In genomic region chr17:28554565-28554964, GRCh38 we compare ENCODE assay signal across 15 cellular contexts. TPM values are rescaled to one million over a fixed set of nuclear protein-coding genes. Genes with fewer than 3 reads are reported as not detected.
DNase-seq lines count a peak whose midpoint lies in the region; ATAC-seq, FAIRE-seq and TF ChIP-seq lines count a peak whose summit lies in the region.
"Had no signal": no experiment of that assay in that cellular context is flagged by ENCODE, and none has a peak within 500 bp of the region (broad histone marks: within the 10 kb centered on the region; RNA-seq: fewer than 3 reads in every experiment).

No MANE protein-coding gene starts in this region.

- DNase-seq in D721Med (ENCODE audit: insufficient read length, low spot score) (no peak), K562 (ENCODE audit: extremely low read depth in 1 of 4, low spot score in 3 of 4) (no peak), NCI-H1417 (lab: John Stamatoyannopoulos, UW) (no peak), sciatic nerve (ENCODE audit: low spot score) (no peak)
- DNase-seq: activated CD4-positive, alpha-beta T cell treated with anti-CD3 and anti-CD28 coated beads, Interleukin-2, amount 50 U/mL, for 1 hour; activated naive CD4-positive, alpha-beta T cell treated with anti-CD3 and anti-CD28 coated beads, Interleukin-2, amount 50 U/mL, for 16 hours; colonic mucosa; foreskin melanocyte; MV-4-11; NCI-H524 had no signal

- peaks cover 24% of the 10 kb centered on the region for H3K4me1 Mint-ChIP-seq in nephron

- H3K27ac Mint-ChIP-seq in nephron = no peak overlapping the region

- H4K20me1 ChIP-seq in K562 (replicated peaks; ENCODE audit: control insufficient read depth, insufficient read depth, low read length) = peaks cover 4% of the 10 kb centered on the region

- peaks cover 13 to 22% of the 10 kb centered on the region in 2 experiments; a peak in 4 of 5 replicates for H3K4me1 ChIP-seq in K562 (replicated peaks in 1 of 2; ENCODE audit: control insufficient read depth in 2 of 2, insufficient read depth in 2 of 2, low read length in 2 of 2)
- H3K4me1 ChIP-seq: colonic mucosa had no signal

- H3K9me3 Mint-ChIP-seq in nephron = no peaks in the 10 kb centered on the region

- TF ChIP-seq EP300 in K562 (IDR thresholded peaks at IDR 0.05; ENCODE audit: low read length) = no peak

- H3K4me3 ChIP-seq in K562 = no peak overlapping the region
- H3K4me3 ChIP-seq: colonic mucosa, pancreas had no signal

- no peaks in the 10 kb centered on the region for H3K9me3 ChIP-seq in K562 (replicated peaks; ENCODE audit: control insufficient read depth, insufficient read depth, low read depth, low read length)
- H3K9me3 ChIP-seq: colonic mucosa, pancreas had no signal

- peak; percentile 25 for TF ChIP-seq CTCF in D721Med (IDR thresholded peaks at IDR 0.05; ENCODE audit: insufficient read depth, missing control alignments)
- peak; percentile 31; the same call in 1 of the 2 replicates for TF ChIP-seq CTCF in GM12874 (IDR thresholded peaks at IDR 0.05; ENCODE audit: insufficient read depth, low read depth, low read length)
- TF ChIP-seq CTCF in K562 (IDR thresholded peaks at IDR 0.05 in 2 of 3, conservative IDR thresholded peaks at IDR 0.05 in 1 of 3; ENCODE audit: insufficient read depth in 2 of 3, low read depth in 1 of 3, low read length in 3 of 3) = no peak
- no peak for TF ChIP-seq CTCF in nephron (IDR thresholded peaks at IDR 0.05; ENCODE audit: unreplicated experiment in 3 of 3)

- peaks cover 3% of the 10 kb centered on the region; the same call in 2 of the 3 replicates for H3K79me2 ChIP-seq in K562 (ENCODE audit: control insufficient read depth, insufficient read depth, low read length)

- intact Hi-C loops in K562 (cut with micrococcal nuclease) = no loop called here
- intact Hi-C loops in sciatic nerve (cut with DNase I) = no loop called here

- CTCF ChIA-PET in K562 (lab: Yijun Ruan, JAX; ENCODE audit: low intra/inter-chr PET ratio) = no interaction called here

- in situ Hi-C loops in K562 (cut with MboI) = no loop called here

- WGBS in K562 (ENCODE audit: insufficient coverage, low coverage, missing lambda C conversion rate) = 87% methylated on average over 6 of the region's 6 CpGs

- H3K36me3 Mint-ChIP-seq in nephron (ENCODE audit: low read depth) = peaks cover 42% of the 10 kb centered on the region

- TF ChIP-seq RAD21 in K562 (CRISPR knock-in tag; conservative IDR thresholded peaks at IDR 0.05 in 1 of 2, IDR thresholded peaks at IDR 0.05 in 1 of 2) = no peak

- no peak overlapping the region for H2AFZ ChIP-seq in K562 (ENCODE audit: low read depth, low read length)

- FAIRE-seq in D721Med (lab: Jason Lieb, UNC) (no peak), K562 (lab: Jason Lieb, UNC) (no peak)
- FAIRE-seq: pancreas had no signal

- ATAC-seq in K562 = no peak
- ATAC-seq in GM21528 (IDR thresholded peaks at IDR 0.05; ENCODE audit: low FRiP score, unreplicated experiment) = no peak
- no peak for ATAC-seq in sciatic nerve
- ATAC-seq: pancreas had no signal

- H3K9me1 ChIP-seq in K562 (ENCODE audit: control insufficient read depth, insufficient read depth, low read length) = no peaks in the 10 kb centered on the region

- peak overlapping the region in 1 of 2 experiments; percentile 40; a peak in 2 of 4 replicates for H3K9ac ChIP-seq in K562 (ENCODE audit: insufficient read depth in 1 of 2, low read depth in 2 of 2, low read length in 2 of 2)

- peaks cover 65% of the 10 kb centered on the region for H3K36me3 ChIP-seq in K562 (ENCODE audit: control insufficient read depth, insufficient read depth, low read length)

- H3K27ac ChIP-seq in K562 (ENCODE audit: extremely low read depth, low read depth, low read length) = no peak overlapping the region
- H3K27ac ChIP-seq: colonic mucosa, pancreas had no signal

- POLR2A ChIA-PET in K562 (lab: Yijun Ruan, JAX) = interaction anchor here (0.6 to 1.6 kb wide), 7 partner anchors 9 to 70 kb away, joined by 3 to 6 read pairs (median 3); no protein-coding TSS in a partner anchor

- H3K27me3 Mint-ChIP-seq in nephron (ENCODE audit: low read depth) = no peaks in the 10 kb centered on the region

- H3K4me2 ChIP-seq in K562 (ENCODE audit: insufficient read depth, low read length) = no peak overlapping the region

- peak overlapping the region in 2 of 3 experiments; percentile 17 to 57 for H3K4me3 Mint-ChIP-seq in nephron

- H3K27me3 ChIP-seq in K562 (ENCODE audit: control insufficient read depth in 2 of 2, insufficient read depth in 2 of 2, low read length in 2 of 2) = no peaks in the 10 kb centered on the region
- H3K27me3 ChIP-seq: colonic mucosa, pancreas had no signal

- TF ChIP-seq POLR2A in K562 (conservative IDR thresholded peaks at IDR 0.05) = no peak

- no TSS peak for BruUV-seq in K562 (replicated peaks; lab: Mats Ljungman, UMichigan)

RNA-seq across cellular contexts. Expression of gene UNC119, which starts 2.1 kb away (rescaled TPM):
- 28.5 and 62.9 TPM in 2 replicates for total RNA-seq in K562 (2011; cell fraction: chromatin; rRNA removed; ENCODE audit: low replicate concordance)
- total RNA-seq in K562 (2011; cell fraction: nucleolus; rRNA removed) = 57.0 and 57.2 TPM in 2 replicates
- total RNA-seq in K562 (2011; cell fraction: nucleoplasm; rRNA removed) = 50.3 and 52.8 TPM in 2 replicates
- 32.0 and 42.0 TPM in 2 replicates for total RNA-seq in K562 (2014; rRNA removed)
- 7.0 and 8.9 TPM in 2 replicates for total RNA-seq in K562 (2014; rRNA removed; fragmentation: Illumina TruSeq; extraction: Trizol)
- 15.7 and 15.9 TPM in 2 replicates for total RNA-seq in K562 (2015; rRNA removed; fragmentation: Illumina TruSeq; extraction: Trizol)
- 16.3 and 21.1 TPM in 2 replicates for total RNA-seq in K562 (2021)
- polyA plus RNA-seq in K562 (2011; rRNA removed) = 47.7 and 62.5 TPM in 2 replicates
- polyA plus RNA-seq in K562 (2011; cell fraction: cytosol; rRNA removed) = 41.8 and 64.9 TPM in 2 replicates
- 114 and 146 TPM in 2 replicates for polyA plus RNA-seq in K562 (2011; cell fraction: nucleus; rRNA removed)
- polyA plus RNA-seq in K562 (2012) = 12.8 and 25.6 TPM in 2 replicates
- polyA plus RNA-seq in K562 (2014; fragmentation: Illumina TruSeq; extraction: Trizol) = 18.5 and 21.5 TPM in 2 replicates
- 1 to 10 TPM in 1 of 2 experiments, under 1 TPM in 1; 0.37 to 1.0 TPM for polyA plus RNA-seq in K562 (2014; fragmentation: Nextera tagmentation; extraction: Ambion mirVana)
- polyA plus RNA-seq in K562 (2014; rRNA removed) = 29.1 and 29.6 TPM in 2 replicates
- 6.9 and 11.3 TPM in 2 replicates for polyA minus RNA-seq in K562 (2011; rRNA and poly(A)+ RNA removed)
- 6.6 and 14.3 TPM in 2 replicates for polyA minus RNA-seq in K562 (2011; cell fraction: cytosol; rRNA and poly(A)+ RNA removed)
- 23.4 and 27.1 TPM in 2 replicates for polyA minus RNA-seq in K562 (2011; cell fraction: nucleus; rRNA and poly(A)+ RNA removed)
- 28.3 TPM for total RNA-seq in sciatic nerve

RNA-seq across cellular contexts. Expression of gene PIGS, which starts 16.8 kb away (rescaled TPM):
- 166 and 297 TPM in 2 replicates for total RNA-seq in K562 (2011; cell fraction: chromatin; rRNA removed; ENCODE audit: low replicate concordance)
- total RNA-seq in K562 (2011; cell fraction: nucleolus; rRNA removed) = 236 and 239 TPM in 2 replicates
- 231 and 242 TPM in 2 replicates for total RNA-seq in K562 (2011; cell fraction: nucleoplasm; rRNA removed)
- total RNA-seq in K562 (2014; rRNA removed) (55.1 and 86.9 TPM in 2 replicates), K562 (2014; rRNA removed; fragmentation: Illumina TruSeq; extraction: Trizol) (52.5 and 57.6 TPM in 2 replicates), K562 (2015; rRNA removed; fragmentation: Illumina TruSeq; extraction: Trizol) (51.5 and 55.3 TPM in 2 replicates), K562 (2021) (109 and 114 TPM in 2 replicates), sciatic nerve (40.4 TPM)
- polyA plus RNA-seq in K562 (2011; rRNA removed) (64.4 and 76.9 TPM in 2 replicates), K562 (2014; fragmentation: Illumina TruSeq; extraction: Trizol) (138 TPM in 2 replicates), K562 (2014; fragmentation: Nextera tagmentation; extraction: Ambion mirVana) (10 to 100 TPM; 47.5 to 55.8 TPM), K562 (2014; rRNA removed) (68.4 and 68.7 TPM in 2 replicates)
- polyA plus RNA-seq in K562 (2011; cell fraction: cytosol; rRNA removed) = 69.3 and 115 TPM in 2 replicates
- 101 and 179 TPM in 2 replicates for polyA plus RNA-seq in K562 (2011; cell fraction: nucleus; rRNA removed)
- polyA plus RNA-seq in K562 (2012) = 112 and 132 TPM in 2 replicates
- 29.4 and 51.4 TPM in 2 replicates for polyA minus RNA-seq in K562 (2011; rRNA and poly(A)+ RNA removed)
- 27.1 and 48.7 TPM in 2 replicates for polyA minus RNA-seq in K562 (2011; cell fraction: cytosol; rRNA and poly(A)+ RNA removed)
- 32.1 and 40.7 TPM in 2 replicates for polyA minus RNA-seq in K562 (2011; cell fraction: nucleus; rRNA and poly(A)+ RNA removed)

RNA-seq across cellular contexts. Expression of gene ALDOC, which starts 22.1 kb away (rescaled TPM):
- total RNA-seq in K562 (2011; cell fraction: chromatin; rRNA removed; ENCODE audit: low replicate concordance) = 193 and 319 TPM in 2 replicates
- 209 and 250 TPM in 2 replicates for total RNA-seq in K562 (2011; cell fraction: nucleolus; rRNA removed)
- 213 and 242 TPM in 2 replicates for total RNA-seq in K562 (2011; cell fraction: nucleoplasm; rRNA removed)
- total RNA-seq in K562 (2014; rRNA removed) (93.5 and 102 TPM in 2 replicates), K562 (2014; rRNA removed; fragmentation: Illumina TruSeq; extraction: Trizol) (52.0 and 64.1 TPM in 2 replicates), K562 (2015; rRNA removed; fragmentation: Illumina TruSeq; extraction: Trizol) (42.8 and 43.2 TPM in 2 replicates), K562 (2021) (69.8 and 74.2 TPM in 2 replicates), sciatic nerve (99.7 TPM)
- polyA plus RNA-seq in K562 (2011; rRNA removed) (263 and 354 TPM in 2 replicates), K562 (2014; fragmentation: Illumina TruSeq; extraction: Trizol) (110 and 122 TPM in 2 replicates), K562 (2014; fragmentation: Nextera tagmentation; extraction: Ambion mirVana) (100 to 1,000 TPM in 1 of 2 experiments, 10 to 100 TPM in 1; 93.5 to 124 TPM), K562 (2014; rRNA removed) (99.2 and 113 TPM in 2 replicates)
- 404 and 465 TPM in 2 replicates for polyA plus RNA-seq in K562 (2011; cell fraction: cytosol; rRNA removed)
- 420 and 425 TPM in 2 replicates for polyA plus RNA-seq in K562 (2011; cell fraction: nucleus; rRNA removed)
- 119 and 134 TPM in 2 replicates for polyA plus RNA-seq in K562 (2012)
- polyA minus RNA-seq in K562 (2011; rRNA and poly(A)+ RNA removed) = 264 and 310 TPM in 2 replicates
- 143 and 155 TPM in 2 replicates for polyA minus RNA-seq in K562 (2011; cell fraction: cytosol; rRNA and poly(A)+ RNA removed)
- 82.8 and 138 TPM in 2 replicates for polyA minus RNA-seq in K562 (2011; cell fraction: nucleus; rRNA and poly(A)+ RNA removed)

RNA-seq across cellular contexts. Expression of gene SPAG5, which starts 44.3 kb away (rescaled TPM):
- total RNA-seq in K562 (2011; cell fraction: chromatin; rRNA removed; ENCODE audit: low replicate concordance) = 517 and 585 TPM in 2 replicates
- total RNA-seq in K562 (2011; cell fraction: nucleolus; rRNA removed) = 336 and 355 TPM in 2 replicates
- 269 and 327 TPM in 2 replicates for total RNA-seq in K562 (2011; cell fraction: nucleoplasm; rRNA removed)
- total RNA-seq in K562 (2014; rRNA removed) (124 and 144 TPM in 2 replicates), K562 (2014; rRNA removed; fragmentation: Illumina TruSeq; extraction: Trizol) (149 and 151 TPM in 2 replicates), K562 (2015; rRNA removed; fragmentation: Illumina TruSeq; extraction: Trizol) (151 and 156 TPM in 2 replicates), K562 (2021) (134 and 143 TPM in 2 replicates), sciatic nerve (20.9 TPM)
- polyA plus RNA-seq in K562 (2011; rRNA removed) (192 and 229 TPM in 2 replicates), K562 (2014; fragmentation: Illumina TruSeq; extraction: Trizol) (133 and 140 TPM in 2 replicates), K562 (2014; fragmentation: Nextera tagmentation; extraction: Ambion mirVana) (100 to 1,000 TPM in 1 of 2 experiments, 10 to 100 TPM in 1; 94.4 to 286 TPM), K562 (2014; rRNA removed) (143 and 157 TPM in 2 replicates)
- polyA plus RNA-seq in K562 (2011; cell fraction: cytosol; rRNA removed) = 91.5 and 98.4 TPM in 2 replicates
- 797 and 863 TPM in 2 replicates for polyA plus RNA-seq in K562 (2011; cell fraction: nucleus; rRNA removed)
- 120 and 153 TPM in 2 replicates for polyA plus RNA-seq in K562 (2012)
- 178 and 188 TPM in 2 replicates for polyA minus RNA-seq in K562 (2011; rRNA and poly(A)+ RNA removed)
- 74.0 and 98.5 TPM in 2 replicates for polyA minus RNA-seq in K562 (2011; cell fraction: cytosol; rRNA and poly(A)+ RNA removed)
- polyA minus RNA-seq in K562 (2011; cell fraction: nucleus; rRNA and poly(A)+ RNA removed) = 244 and 330 TPM in 2 replicates

RNA-seq across cellular contexts. Expression of gene FOXN1, which starts 48.4 kb away (rescaled TPM):
- not detected in 2 replicates for total RNA-seq in K562 (2011; cell fraction: chromatin; rRNA removed; ENCODE audit: low replicate concordance)
- not detected in 2 replicates for total RNA-seq in K562 (2011; cell fraction: nucleolus; rRNA removed)
- total RNA-seq in K562 (2011; cell fraction: nucleoplasm; rRNA removed) = not detected in 2 replicates
- not detected in 2 replicates for total RNA-seq in K562 (2014; rRNA removed)
- not detected in 2 replicates for total RNA-seq in K562 (2014; rRNA removed; fragmentation: Illumina TruSeq; extraction: Trizol)
- not detected in 2 replicates for total RNA-seq in K562 (2015; rRNA removed; fragmentation: Illumina TruSeq; extraction: Trizol)
- total RNA-seq in K562 (2021) = not detected in 2 replicates
- not detected in 2 replicates for polyA plus RNA-seq in K562 (2011; rRNA removed)
- not detected in 2 replicates for polyA plus RNA-seq in K562 (2011; cell fraction: cytosol; rRNA removed)
- not detected in 2 replicates for polyA plus RNA-seq in K562 (2011; cell fraction: nucleus; rRNA removed)
- polyA plus RNA-seq in K562 (2012) = not detected in 2 replicates
- not detected in 2 replicates for polyA plus RNA-seq in K562 (2014; fragmentation: Illumina TruSeq; extraction: Trizol)
- polyA plus RNA-seq in K562 (2014; fragmentation: Nextera tagmentation; extraction: Ambion mirVana) = not detected
- polyA plus RNA-seq in K562 (2014; rRNA removed) = not detected in 2 replicates
- polyA minus RNA-seq in K562 (2011; rRNA and poly(A)+ RNA removed) = not detected in 2 replicates
- not detected in 2 replicates for polyA minus RNA-seq in K562 (2011; cell fraction: cytosol; rRNA and poly(A)+ RNA removed)
- not detected in 2 replicates for polyA minus RNA-seq in K562 (2011; cell fraction: nucleus; rRNA and poly(A)+ RNA removed)
- total RNA-seq in sciatic nerve = not detected
- total RNA-seq: G401 had no signal

Comparison
In these comparisons a context has a peak if more than half of its experiments do, and no peak if none do; other contexts are left out.
1. CTCF ChIP-seq: peak in D721Med (single experiment) and GM12874 (single experiment); none in K562 (0 of 3) and nephron (0 of 3).